ENCODE assay signal across 8 cellular contexts in the genomic region with DNA sequence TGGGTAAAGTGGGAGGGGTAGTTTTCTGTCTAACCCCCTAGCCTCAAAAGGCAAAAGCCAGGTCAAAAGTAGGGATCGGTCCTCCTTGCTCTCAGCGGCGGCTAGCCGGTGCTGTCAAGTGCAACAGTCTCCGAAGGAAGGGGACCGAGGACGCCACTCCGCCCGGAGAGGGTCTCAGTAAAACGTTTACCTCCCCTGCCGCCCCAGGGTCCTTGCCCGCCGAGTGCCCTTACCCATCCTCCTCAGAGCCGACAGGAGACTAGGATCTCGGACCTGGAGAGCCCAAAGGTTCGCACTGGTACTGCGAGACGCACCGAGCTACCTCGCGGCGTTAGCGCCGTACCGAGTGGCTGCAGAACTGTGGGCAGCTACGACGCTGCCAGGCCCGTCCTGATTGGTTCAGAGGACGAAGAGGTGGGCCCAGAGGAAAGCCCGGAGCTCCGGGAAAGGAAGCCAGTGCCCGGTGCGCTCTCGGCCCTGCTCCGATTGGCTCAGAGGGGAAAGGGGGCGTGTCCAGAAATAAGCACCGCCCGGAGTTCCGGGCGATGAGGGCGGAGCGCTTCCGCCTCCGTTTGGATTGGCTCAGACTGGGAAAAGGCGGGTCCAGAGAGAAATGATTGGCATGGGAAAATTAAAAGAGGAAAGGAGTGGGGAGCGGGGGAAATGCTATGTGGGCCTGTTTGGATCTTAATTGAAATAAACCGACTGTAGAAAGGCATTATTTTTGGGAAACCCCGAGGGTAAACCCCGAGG. TPM values are rescaled to one million over a fixed set of nuclear protein-coding genes. Genes with fewer than 3 reads are reported as not detected.
DNase-seq lines count a peak whose midpoint lies in the region; ATAC-seq and TF ChIP-seq lines count a peak whose summit lies in the region.
"Not testable (repeated sequence)": the region's sequence is repeated elsewhere in the genome, so short reads cannot be mapped to it uniquely, and the experiment has no call there.

Gene TYW1B (minus strand): TSS at position 362 of the 753 bp plus-strand sequence. CDS start 125 bp downstream, at position 237.

- peak; percentile 80 for ATAC-seq in GM18499 (IDR thresholded peaks at IDR 0.05; ENCODE audit: insufficient read depth, unreplicated experiment)
- ATAC-seq in HG02938 (IDR thresholded peaks at IDR 0.05; ENCODE audit: unreplicated experiment) = peak; percentile 82
- ATAC-seq in T-helper 17 cell = peak; percentile 87
- ATAC-seq in upper lobe of right lung = peak; percentile 95

- TF ChIP-seq CTCF in left ventricle myocardium inferior (IDR thresholded peaks at IDR 0.05; ENCODE audit: borderline replicate concordance) = peak; percentile 32
- not testable (repeated sequence) for TF ChIP-seq CTCF in upper lobe of right lung (IDR thresholded peaks at IDR 0.05)

- H3K4me3 ChIP-seq in left ventricle myocardium inferior (peak within 1 kb of the TSS; percentile 83), upper lobe of right lung (peak within 1 kb of the TSS; percentile 73)

- peak within 1 kb of the TSS; percentile 98 for H3K4me3 Mint-ChIP-seq in T-helper 17 cell

- peaks cover 21% of the 10 kb centered on the region for H3K4me1 Mint-ChIP-seq in T-helper 17 cell

- H3K36me3 ChIP-seq in left ventricle myocardium inferior = peaks cover 25% of the 10 kb centered on the region
- peaks cover 21% of the 10 kb centered on the region for H3K36me3 ChIP-seq in upper lobe of right lung

- peak within 1 kb of the TSS; percentile 98 for H3K27ac Mint-ChIP-seq in T-helper 17 cell

- intact Hi-C loops in left ventricle myocardium inferior (cut with micrococcal nuclease); posterior vena cava (cut with DNase I); upper lobe of right lung (cut with DNase I): not testable (repeated sequence)

- H3K36me3 Mint-ChIP-seq in T-helper 17 cell (ENCODE audit: low read depth) = not testable (repeated sequence)

- H3K27me3 ChIP-seq in left ventricle myocardium inferior (ENCODE audit: low read depth); upper lobe of right lung: not testable (repeated sequence)

- H3K27ac ChIP-seq in angular gyrus (ENCODE audit: low read depth, low read length) = peak within 1 kb of the TSS; percentile 37
- peak within 1 kb of the TSS; percentile 98 for H3K27ac ChIP-seq in left ventricle myocardium inferior (replicated peaks)
- H3K27ac ChIP-seq in upper lobe of right lung = peak within 1 kb of the TSS; percentile 96

- H3K4me1 ChIP-seq in left ventricle myocardium inferior (peaks cover 52% of the 10 kb centered on the region), upper lobe of right lung (peaks cover 22% of the 10 kb centered on the region)

- DNase-seq in NCI-H1694 treated with DMSO at 0.1 percent for 48 hours (lab: John Stamatoyannopoulos, UW) (peak; percentile 97), T-helper 17 cell (peak; percentile 90 to 96 (median 95)), left ventricle myocardium inferior (peak; percentile 97), posterior vena cava (ENCODE audit: low spot score) (peak; percentile 99), upper lobe of right lung (peak; percentile 98)

- H3K27me3 Mint-ChIP-seq in T-helper 17 cell = not testable (repeated sequence)

- not testable (repeated sequence) for H3K9me3 ChIP-seq in T-helper 17 cell (ENCODE audit: control insufficient read depth, low read length, poor library complexity, severe bottlenecking); left ventricle myocardium inferior (replicated peaks); upper lobe of right lung

RNA-seq across cellular contexts. Expression of gene TYW1B, which starts in this region (rescaled TPM):
- total RNA-seq in T-helper 17 cell (1 to 10 TPM; 4.8 TPM), left ventricle myocardium inferior (2.5 TPM), posterior vena cava (1 to 10 TPM; 1.6 to 2.1 TPM), upper lobe of right lung (6.7 TPM)

Comparison
In these comparisons a context has a peak if more than half of its experiments do, and no peak if none do; other contexts are left out.
1. Peak in every context shown above with its lines: DNase-seq, ATAC-seq, H3K4me3 ChIP-seq and H3K27ac ChIP-seq.
2. H3K27ac ChIP-seq: peak in every context shown above with its lines; median percentile 98 in left ventricle myocardium inferior; 96 in upper lobe of right lung; 37 in angular gyrus.